9 cellular contexts compared by ENCODE assay signal in genomic region chr1:8962812-8963669, GRCh38. TPM values are rescaled to one million over a fixed set of nuclear protein-coding genes. Genes with fewer than 3 reads are reported as not detected.
A peak's percentile ranks its signal among the peaks of the same experiment; 100 is the strongest.
DNase-seq lines count a peak whose midpoint lies in the region; ATAC-seq and TF ChIP-seq lines count a peak whose summit lies in the region.
"Had no signal": no experiment of that assay in that cellular context is flagged by ENCODE, and none has a peak within 500 bp of the region (broad histone marks: within the 10 kb centered on the region; RNA-seq: fewer than 3 reads in every experiment).

No MANE protein-coding gene starts in this region.

- no peaks in the 10 kb centered on the region for H3K36me3 Mint-ChIP-seq in CD14-positive monocyte
- H3K36me3 Mint-ChIP-seq in activated T-helper 2 cell treated with anti-CD3 and anti-CD28 coated beads, Interferon-gamma antibody, Interleukin-2, Interleukin-4, amounts not matched to agents 10 μg/mL and 5 μg/mL and 100 μg/mL, durations not matched to agents 14 hours and 24 hours and 36 hours (ENCODE audit: low read depth) = peaks cover 48% of the 10 kb centered on the region

- no peak overlapping the region for H3K4me3 ChIP-seq in OCI-LY1 (ENCODE audit: low read depth, low read length, poor library complexity, severe bottlenecking)
- H3K4me3 ChIP-seq in kidney epithelial cell (ENCODE audit: low read depth, low read length) = no peak overlapping the region

- H3K27me3 ChIP-seq in OCI-LY1 (ENCODE audit: insufficient read depth, low read length) (0 out of 2 replicates have a peak, but pooled peaks cover 4% of the 10 kb centered on the region), kidney epithelial cell (ENCODE audit: control insufficient read depth, insufficient read depth, low read length) (peaks cover 2% of the 10 kb centered on the region)

- H3K27me3 Mint-ChIP-seq in CD14-positive monocyte (ENCODE audit: low read depth in 3 of 3) = peaks cover 1 to 8% (median 6%) of the 10 kb centered on the region in 3 donors
- no peaks in the 10 kb centered on the region for H3K27me3 Mint-ChIP-seq in activated T-helper 2 cell treated with anti-CD3 and anti-CD28 coated beads, Interferon-gamma antibody, Interleukin-2, Interleukin-4, amounts not matched to agents 10 μg/mL and 5 μg/mL and 100 μg/mL, durations not matched to agents 14 hours and 24 hours and 36 hours (ENCODE audit: low read depth)

- no peak overlapping the region for H3K4me3 Mint-ChIP-seq in CD14-positive monocyte
- no peak overlapping the region for H3K4me3 Mint-ChIP-seq in activated T-helper 2 cell treated with anti-CD3 and anti-CD28 coated beads, Interferon-gamma antibody, Interleukin-2, Interleukin-4, amounts not matched to agents 10 μg/mL and 5 μg/mL and 100 μg/mL, durations not matched to agents 14 hours and 24 hours and 36 hours (ENCODE audit: low read depth)

- no peaks in the 10 kb centered on the region for H3K9me2 ChIP-seq in OCI-LY1 (ENCODE audit: low read depth, low read length)

- no peak overlapping the region for H3K4me2 ChIP-seq in OCI-LY1 (ENCODE audit: low read length)

- no peak overlapping the region for H3K9ac ChIP-seq in OCI-LY1 (ENCODE audit: low read length)

- H3K4me1 Mint-ChIP-seq in CD14-positive monocyte = peaks cover 6% of the 10 kb centered on the region
- peaks cover 48% of the 10 kb centered on the region for H3K4me1 Mint-ChIP-seq in activated T-helper 2 cell treated with anti-CD3 and anti-CD28 coated beads, Interferon-gamma antibody, Interleukin-2, Interleukin-4, amounts not matched to agents 10 μg/mL and 5 μg/mL and 100 μg/mL, durations not matched to agents 14 hours and 24 hours and 36 hours (ENCODE audit: low read depth)

- intact Hi-C loops in CD14-positive monocyte (cut with micrococcal nuclease) = no loop called here
- intact Hi-C loops in activated T-helper 2 cell treated with anti-CD3 and anti-CD28 coated beads, Interferon-gamma antibody, Interleukin-2, Interleukin-4, amounts not matched to agents 10 μg/mL and 5 μg/mL and 100 μg/mL, durations not matched to agents 14 hours and 24 hours and 36 hours (cut with micrococcal nuclease) = loop anchor here (2.0 kb wide), 1 partner anchor 26 kb away; no protein-coding TSS in a partner anchor

- H3K9me3 ChIP-seq in OCI-LY1 (ENCODE audit: low read length) = no peaks in the 10 kb centered on the region

- peak; percentile 79 for TF ChIP-seq CTCF in CD14-positive monocyte (IDR thresholded peaks at IDR 0.05)
- peak; percentile 67 for TF ChIP-seq CTCF in OCI-LY1 (IDR thresholded peaks at IDR 0.05; ENCODE audit: low read length)
- TF ChIP-seq CTCF in kidney epithelial cell (IDR thresholded peaks at IDR 0.05; ENCODE audit: insufficient read depth, low read length, poor library complexity, severe bottlenecking) = peak; percentile 55

- ATAC-seq in GM21526 (IDR thresholded peaks at IDR 0.05; ENCODE audit: low FRiP score, unreplicated experiment) (no peak), GM19351 (IDR thresholded peaks at IDR 0.05; ENCODE audit: unreplicated experiment) (no peak)

- no peaks in the 10 kb centered on the region for H4K20me1 ChIP-seq in OCI-LY1 (ENCODE audit: insufficient read depth, low read length)

- H3F3A ChIP-seq in OCI-LY1 (ENCODE audit: insufficient read depth, low read length) = no peaks in the 10 kb centered on the region

- H3K36me3 ChIP-seq in OCI-LY1 (ENCODE audit: insufficient read depth, low read length) (no peaks in the 10 kb centered on the region), kidney epithelial cell (ENCODE audit: control insufficient read depth, insufficient read depth, low read length) (no peaks in the 10 kb centered on the region)

- no peak overlapping the region for H2AFZ ChIP-seq in OCI-LY1 (ENCODE audit: low read length)

- H3K27ac Mint-ChIP-seq in CD14-positive monocyte = peak overlapping the region in 1 of 7 donors; percentile 3
- H3K27ac Mint-ChIP-seq in activated T-helper 2 cell treated with anti-CD3 and anti-CD28 coated beads, Interferon-gamma antibody, Interleukin-2, Interleukin-4, amounts not matched to agents 10 μg/mL and 5 μg/mL and 100 μg/mL, durations not matched to agents 14 hours and 24 hours and 36 hours = peak overlapping the region; percentile 15

- no peaks in the 10 kb centered on the region for H3K4me1 ChIP-seq in OCI-LY1 (ENCODE audit: insufficient read depth, low read length, severe bottlenecking)

- no peak overlapping the region for H3K27ac ChIP-seq in OCI-LY1 (ENCODE audit: low read depth, low read length, poor library complexity, severe bottlenecking)

- H3K9me3 Mint-ChIP-seq in CD14-positive monocyte = peaks cover 0 to 10% (median 5%) of the 10 kb centered on the region in 7 donors
- peaks cover 11% of the 10 kb centered on the region for H3K9me3 Mint-ChIP-seq in activated T-helper 2 cell treated with anti-CD3 and anti-CD28 coated beads, Interferon-gamma antibody, Interleukin-2, Interleukin-4, amounts not matched to agents 10 μg/mL and 5 μg/mL and 100 μg/mL, durations not matched to agents 14 hours and 24 hours and 36 hours

- H3K79me2 ChIP-seq in OCI-LY1 (ENCODE audit: insufficient read depth, low read length) = no peaks in the 10 kb centered on the region

- peak; percentile 56 for DNase-seq in CD14-positive monocyte (ENCODE audit: low spot score)
- peak; percentile 41 for DNase-seq in GM19238 (ENCODE audit: insufficient read length, low spot score)
- peak; percentile 36 for DNase-seq in activated T-helper 2 cell treated with anti-CD3 and anti-CD28 coated beads, Interferon-gamma antibody, Interleukin-2, Interleukin-4, amounts not matched to agents 10 μg/mL and 5 μg/mL and 100 μg/mL, durations not matched to agents 14 hours and 24 hours and 36 hours (ENCODE audit: low spot score)
- no peak for DNase-seq in kidney epithelial cell (ENCODE audit: low read depth)
- no peak for DNase-seq in NCI-H187 treated with DMSO at 0.1 percent for 48 hours (lab: John Stamatoyannopoulos, UW)

RNA-seq across cellular contexts. Expression of gene CA6, which starts 17.4 kb away (rescaled TPM):
- not detected for polyA plus RNA-seq in CD14-positive monocyte
- total RNA-seq in activated T-helper 2 cell treated with anti-CD3 and anti-CD28 coated beads, Interferon-gamma antibody, Interleukin-2, Interleukin-4, amounts not matched to agents 10 μg/mL and 5 μg/mL and 100 μg/mL, durations not matched to agents 14 hours and 24 hours and 36 hours = 0.37 and 0.41 TPM in 2 replicates
- not detected in 2 replicates for total RNA-seq in kidney epithelial cell
- total RNA-seq: skeletal muscle tissue had no signal

Comparison
In these comparisons a context has a peak if more than half of its experiments do, and no peak if none do; other contexts are left out.
1. DNase-seq: peak in CD14-positive monocyte (single experiment), GM19238 (single experiment) and activated T-helper 2 cell treated with anti-CD3 and anti-CD28 coated beads, Interferon-gamma antibody, Interleukin-2, Interleukin-4, amounts not matched to agents 10 μg/mL and 5 μg/mL and 100 μg/mL, durations not matched to agents 14 hours and 24 hours and 36 hours (single experiment); none in kidney epithelial cell (single experiment) and NCI-H187 treated with DMSO at 0.1 percent for 48 hours (single experiment).
2. Peak in every context shown above with its lines, with median percentiles within 50 percentile points of each other: CTCF ChIP-seq.